Comparison of ENCODE assay signal across 8 cellular contexts in the genomic region with DNA sequence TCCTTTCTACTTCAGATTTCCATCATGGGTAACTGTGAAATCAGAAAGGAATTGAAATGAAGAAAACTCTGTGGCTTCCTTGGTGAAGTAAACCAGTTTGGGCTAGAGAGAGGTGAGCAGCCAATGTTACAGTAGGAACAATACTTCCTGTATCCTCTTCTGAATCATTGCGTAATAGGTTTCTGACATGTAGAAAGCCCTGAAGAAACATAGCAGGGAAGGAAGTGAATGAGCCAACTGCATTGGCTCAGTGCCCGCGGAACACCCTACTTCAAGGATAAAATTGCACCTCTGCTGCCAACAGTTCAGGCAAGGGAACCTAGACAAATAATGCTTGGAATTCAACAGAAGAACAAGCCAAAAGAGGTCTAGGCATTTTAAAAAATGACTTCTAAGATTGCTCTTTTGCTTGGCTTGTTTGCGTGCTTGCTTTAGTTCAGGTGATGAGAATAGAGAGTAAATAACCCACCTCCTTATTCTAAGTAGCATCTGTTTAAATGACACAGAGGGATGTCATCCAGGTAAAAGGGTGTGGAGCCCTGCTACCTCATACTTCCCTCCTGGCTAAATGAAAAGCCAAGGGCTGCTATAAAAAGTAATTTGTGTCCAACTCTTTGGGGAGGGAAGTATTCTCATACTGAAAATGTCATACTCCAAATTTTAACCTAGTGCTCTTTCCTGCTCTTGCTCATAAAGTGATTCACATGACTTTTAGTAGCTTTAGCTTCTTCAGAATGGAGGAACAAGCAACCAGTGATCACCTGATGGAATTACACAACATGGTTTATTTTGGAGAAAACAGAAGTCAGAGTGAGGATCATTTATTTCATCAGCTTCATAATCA. TPM values are rescaled to one million over a fixed set of nuclear protein-coding genes. Genes with fewer than 3 reads are reported as not detected.
DNase-seq lines count a peak whose midpoint lies in the region; ATAC-seq and TF ChIP-seq lines count a peak whose summit lies in the region.

No MANE protein-coding gene starts in this region.

- H3K4me3 ChIP-seq in fibroblast of villous mesenchyme (ENCODE audit: low read depth, low read length) (no peak overlapping the region), parathyroid adenoma (ENCODE audit: low read depth, low read length) (peak overlapping the region; percentile 12), WERI-Rb-1 (ENCODE audit: low read depth, low read length) (no peak overlapping the region)

- no peaks in the 10 kb centered on the region for H3K79me2 ChIP-seq in parathyroid adenoma

- H3K4me1 Mint-ChIP-seq in activated CD4-positive, alpha-beta memory T cell treated with anti-CD3 and anti-CD28 coated beads, Interleukin-2, amount 10 ng/mL, durations not matched to agents 7 days and 5 days: peaks cover 37% of the 10 kb centered on the region

- H3K9ac ChIP-seq in parathyroid adenoma: no peak overlapping the region

- peaks cover 9% of the 10 kb centered on the region for H3K9me3 Mint-ChIP-seq in activated CD4-positive, alpha-beta memory T cell treated with anti-CD3 and anti-CD28 coated beads, Interleukin-2, amount 10 ng/mL, durations not matched to agents 7 days and 5 days

- peak; percentile 80 for DNase-seq in AG20443 (ENCODE audit: low spot score)
- peak; percentile 85 for DNase-seq in NCI-H345 (lab: John Stamatoyannopoulos, UW)
- DNase-seq in activated CD4-positive, alpha-beta memory T cell treated with anti-CD3 and anti-CD28 coated beads, Interleukin-2, amount 10 ng/mL, durations not matched to agents 7 days and 5 days: peak; percentile 48
- DNase-seq in fibroblast of villous mesenchyme (ENCODE audit: low read depth): peak; percentile 93
- DNase-seq in WERI-Rb-1: no peak

- H3K27me3 ChIP-seq in parathyroid adenoma (ENCODE audit: control insufficient read depth, insufficient read depth, low read length) (no peaks in the 10 kb centered on the region), WERI-Rb-1 (ENCODE audit: insufficient read depth, low read depth, severe bottlenecking) (no peaks in the 10 kb centered on the region)

- no peaks in the 10 kb centered on the region for H3K36me3 Mint-ChIP-seq in activated CD4-positive, alpha-beta memory T cell treated with anti-CD3 and anti-CD28 coated beads, Interleukin-2, amount 10 ng/mL, durations not matched to agents 7 days and 5 days (ENCODE audit: low read depth)

- CTCF ChIA-PET in activated CD4-positive, alpha-beta memory T cell treated with anti-CD3 and anti-CD28 coated beads, Interleukin-2, amount 10 ng/mL, durations not matched to agents 7 days and 5 days (lab: Charles Lee): interaction anchor here (0.6 to 1.8 kb wide), 2 partner anchors 8 to 23 kb away, joined by 4 to 7 read pairs; no protein-coding TSS in a partner anchor

- TF ChIP-seq CTCF in fibroblast of villous mesenchyme (IDR thresholded peaks at IDR 0.05; ENCODE audit: insufficient read depth, low read depth, low read length) (no peak), parathyroid adenoma (IDR thresholded peaks at IDR 0.05) (no peak), WERI-Rb-1 (IDR thresholded peaks at IDR 0.05; ENCODE audit: low read depth, low read length) (no peak)

- H3K9me3 ChIP-seq in parathyroid adenoma (ENCODE audit: control insufficient read depth, low read length) (no peaks in the 10 kb centered on the region), WERI-Rb-1 (ENCODE audit: severe bottlenecking) (no peaks in the 10 kb centered on the region)

- H3K27me3 Mint-ChIP-seq in activated CD4-positive, alpha-beta memory T cell treated with anti-CD3 and anti-CD28 coated beads, Interleukin-2, amount 10 ng/mL, durations not matched to agents 7 days and 5 days: peaks cover 7% of the 10 kb centered on the region

- H2AFZ ChIP-seq in parathyroid adenoma: peak overlapping the region; percentile 42

- H3K4me3 Mint-ChIP-seq in activated CD4-positive, alpha-beta memory T cell treated with anti-CD3 and anti-CD28 coated beads, Interleukin-2, amount 10 ng/mL, durations not matched to agents 7 days and 5 days: peak overlapping the region; percentile 6

- peak overlapping the region; percentile 55 for H3K4me2 ChIP-seq in parathyroid adenoma (ENCODE audit: low read length)

- peak overlapping the region; percentile 68 for H3K27ac Mint-ChIP-seq in activated CD4-positive, alpha-beta memory T cell treated with anti-CD3 and anti-CD28 coated beads, Interleukin-2, amount 10 ng/mL, durations not matched to agents 7 days and 5 days

- POLR2A ChIA-PET in activated CD4-positive, alpha-beta memory T cell treated with anti-CD3 and anti-CD28 coated beads, Interleukin-2, amount 10 ng/mL, durations not matched to agents 7 days and 5 days (lab: Charles Lee): interaction anchor here (0.8 to 1.2 kb wide), 7 partner anchors 10 to 77 kb away, joined by 3 to 5 read pairs (median 4); a partner anchor contains a TSS

- peak overlapping the region; percentile 70 for H3K27ac ChIP-seq in parathyroid adenoma
- no peak overlapping the region for H3K27ac ChIP-seq in WERI-Rb-1

- H3K36me3 ChIP-seq in parathyroid adenoma (ENCODE audit: control insufficient read depth, insufficient read depth, low read length): no peaks in the 10 kb centered on the region
- no peaks in the 10 kb centered on the region for H3K36me3 ChIP-seq in WERI-Rb-1

- H3K4me1 ChIP-seq in parathyroid adenoma: peaks cover 12% of the 10 kb centered on the region

- ATAC-seq in GM18870 (IDR thresholded peaks at IDR 0.05; ENCODE audit: unreplicated experiment) (peak; percentile 86), HG03108 (IDR thresholded peaks at IDR 0.05; ENCODE audit: unreplicated experiment) (peak; percentile 72)

RNA-seq across cellular contexts. Expression of a gene that starts 30.0 kb away (rescaled TPM):
- 10 to 100 TPM; 56.5 to 58.5 TPM for total RNA-seq in activated CD4-positive, alpha-beta memory T cell treated with anti-CD3 and anti-CD28 coated beads, Interleukin-2, amount 10 ng/mL, durations not matched to agents 7 days and 5 days
- 13.9 and 17.7 TPM in 2 replicates for total RNA-seq in fibroblast of villous mesenchyme
